1 cellular context compared by ENCODE assay signal in the genomic region with DNA sequence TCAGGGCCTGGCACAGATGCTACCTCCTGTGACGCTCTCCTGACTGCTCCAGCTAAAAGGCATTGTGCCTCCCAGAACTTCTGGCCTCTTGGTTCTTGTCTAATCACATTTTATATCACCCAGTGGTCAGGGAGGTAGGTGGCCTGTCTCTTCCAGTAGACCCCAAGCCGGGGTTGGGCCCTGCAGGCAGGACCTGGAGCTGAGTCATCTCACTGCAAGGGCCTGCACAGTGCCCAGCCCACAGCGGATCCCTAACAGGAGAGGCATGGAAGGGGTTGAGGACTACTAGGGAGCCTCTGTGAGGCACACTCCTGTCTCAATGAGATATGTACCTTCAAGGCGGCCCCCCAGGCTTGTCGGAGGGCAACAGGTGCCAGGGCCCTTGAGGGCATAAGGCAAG.
TF ChIP-seq lines count a peak whose summit lies in the region.

No MANE protein-coding gene starts in this region.

TF ChIP-seq in HepG2, 621 proteins besides CTCF, POLR2A, EP300 and RAD21:
- TF ChIP-seq, protein P1, sequence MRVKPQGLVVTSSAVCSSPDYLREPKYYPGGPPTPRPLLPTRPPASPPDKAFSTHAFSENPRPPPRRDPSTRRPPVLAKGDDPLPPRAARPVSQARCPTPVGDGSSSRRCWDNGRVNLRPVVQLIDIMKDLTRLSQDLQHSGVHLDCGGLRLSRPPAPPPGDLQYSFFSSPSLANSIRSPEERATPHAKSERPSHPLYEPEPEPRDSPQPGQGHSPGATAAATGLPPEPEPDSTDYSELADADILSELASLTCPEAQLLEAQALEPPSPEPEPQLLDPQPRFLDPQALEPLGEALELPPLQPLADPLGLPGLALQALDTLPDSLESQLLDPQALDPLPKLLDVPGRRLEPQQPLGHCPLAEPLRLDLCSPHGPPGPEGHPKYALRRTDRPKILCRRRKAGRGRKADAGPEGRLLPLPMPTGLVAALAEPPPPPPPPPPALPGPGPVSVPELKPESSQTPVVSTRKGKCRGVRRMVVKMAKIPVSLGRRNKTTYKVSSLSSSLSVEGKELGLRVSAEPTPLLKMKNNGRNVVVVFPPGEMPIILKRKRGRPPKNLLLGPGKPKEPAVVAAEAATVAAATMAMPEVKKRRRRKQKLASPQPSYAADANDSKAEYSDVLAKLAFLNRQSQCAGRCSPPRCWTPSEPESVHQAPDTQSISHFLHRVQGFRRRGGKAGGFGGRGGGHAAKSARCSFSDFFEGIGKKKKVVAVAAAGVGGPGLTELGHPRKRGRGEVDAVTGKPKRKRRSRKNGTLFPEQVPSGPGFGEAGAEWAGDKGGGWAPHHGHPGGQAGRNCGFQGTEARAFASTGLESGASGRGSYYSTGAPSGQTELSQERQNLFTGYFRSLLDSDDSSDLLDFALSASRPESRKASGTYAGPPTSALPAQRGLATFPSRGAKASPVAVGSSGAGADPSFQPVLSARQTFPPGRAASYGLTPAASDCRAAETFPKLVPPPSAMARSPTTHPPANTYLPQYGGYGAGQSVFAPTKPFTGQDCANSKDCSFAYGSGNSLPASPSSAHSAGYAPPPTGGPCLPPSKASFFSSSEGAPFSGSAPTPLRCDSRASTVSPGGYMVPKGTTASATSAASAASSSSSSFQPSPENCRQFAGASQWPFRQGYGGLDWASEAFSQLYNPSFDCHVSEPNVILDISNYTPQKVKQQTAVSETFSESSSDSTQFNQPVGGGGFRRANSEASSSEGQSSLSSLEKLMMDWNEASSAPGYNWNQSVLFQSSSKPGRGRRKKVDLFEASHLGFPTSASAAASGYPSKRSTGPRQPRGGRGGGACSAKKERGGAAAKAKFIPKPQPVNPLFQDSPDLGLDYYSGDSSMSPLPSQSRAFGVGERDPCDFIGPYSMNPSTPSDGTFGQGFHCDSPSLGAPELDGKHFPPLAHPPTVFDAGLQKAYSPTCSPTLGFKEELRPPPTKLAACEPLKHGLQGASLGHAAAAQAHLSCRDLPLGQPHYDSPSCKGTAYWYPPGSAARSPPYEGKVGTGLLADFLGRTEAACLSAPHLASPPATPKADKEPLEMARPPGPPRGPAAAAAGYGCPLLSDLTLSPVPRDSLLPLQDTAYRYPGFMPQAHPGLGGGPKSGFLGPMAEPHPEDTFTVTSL (CRISPR knock-in tag; IDR thresholded peaks at IDR 0.05; ENCODE audit: borderline replicate concordance) = no peak
- TF ChIP-seq EED (CRISPR knock-in tag; IDR thresholded peaks at IDR 0.05) = peak; percentile 48; the same call in 1 of the 2 replicates
